ENCODE assay signal across 1 cellular context in genomic region chr4:182478475-182478874, GRCh38.
TF ChIP-seq lines count a peak whose summit lies in the region.

No MANE protein-coding gene starts in this region.

TF ChIP-seq in H1, 55 proteins besides CTCF, POLR2A, EP300 and RAD21 (continued from another document):
- TF ChIP-seq, protein P1, sequence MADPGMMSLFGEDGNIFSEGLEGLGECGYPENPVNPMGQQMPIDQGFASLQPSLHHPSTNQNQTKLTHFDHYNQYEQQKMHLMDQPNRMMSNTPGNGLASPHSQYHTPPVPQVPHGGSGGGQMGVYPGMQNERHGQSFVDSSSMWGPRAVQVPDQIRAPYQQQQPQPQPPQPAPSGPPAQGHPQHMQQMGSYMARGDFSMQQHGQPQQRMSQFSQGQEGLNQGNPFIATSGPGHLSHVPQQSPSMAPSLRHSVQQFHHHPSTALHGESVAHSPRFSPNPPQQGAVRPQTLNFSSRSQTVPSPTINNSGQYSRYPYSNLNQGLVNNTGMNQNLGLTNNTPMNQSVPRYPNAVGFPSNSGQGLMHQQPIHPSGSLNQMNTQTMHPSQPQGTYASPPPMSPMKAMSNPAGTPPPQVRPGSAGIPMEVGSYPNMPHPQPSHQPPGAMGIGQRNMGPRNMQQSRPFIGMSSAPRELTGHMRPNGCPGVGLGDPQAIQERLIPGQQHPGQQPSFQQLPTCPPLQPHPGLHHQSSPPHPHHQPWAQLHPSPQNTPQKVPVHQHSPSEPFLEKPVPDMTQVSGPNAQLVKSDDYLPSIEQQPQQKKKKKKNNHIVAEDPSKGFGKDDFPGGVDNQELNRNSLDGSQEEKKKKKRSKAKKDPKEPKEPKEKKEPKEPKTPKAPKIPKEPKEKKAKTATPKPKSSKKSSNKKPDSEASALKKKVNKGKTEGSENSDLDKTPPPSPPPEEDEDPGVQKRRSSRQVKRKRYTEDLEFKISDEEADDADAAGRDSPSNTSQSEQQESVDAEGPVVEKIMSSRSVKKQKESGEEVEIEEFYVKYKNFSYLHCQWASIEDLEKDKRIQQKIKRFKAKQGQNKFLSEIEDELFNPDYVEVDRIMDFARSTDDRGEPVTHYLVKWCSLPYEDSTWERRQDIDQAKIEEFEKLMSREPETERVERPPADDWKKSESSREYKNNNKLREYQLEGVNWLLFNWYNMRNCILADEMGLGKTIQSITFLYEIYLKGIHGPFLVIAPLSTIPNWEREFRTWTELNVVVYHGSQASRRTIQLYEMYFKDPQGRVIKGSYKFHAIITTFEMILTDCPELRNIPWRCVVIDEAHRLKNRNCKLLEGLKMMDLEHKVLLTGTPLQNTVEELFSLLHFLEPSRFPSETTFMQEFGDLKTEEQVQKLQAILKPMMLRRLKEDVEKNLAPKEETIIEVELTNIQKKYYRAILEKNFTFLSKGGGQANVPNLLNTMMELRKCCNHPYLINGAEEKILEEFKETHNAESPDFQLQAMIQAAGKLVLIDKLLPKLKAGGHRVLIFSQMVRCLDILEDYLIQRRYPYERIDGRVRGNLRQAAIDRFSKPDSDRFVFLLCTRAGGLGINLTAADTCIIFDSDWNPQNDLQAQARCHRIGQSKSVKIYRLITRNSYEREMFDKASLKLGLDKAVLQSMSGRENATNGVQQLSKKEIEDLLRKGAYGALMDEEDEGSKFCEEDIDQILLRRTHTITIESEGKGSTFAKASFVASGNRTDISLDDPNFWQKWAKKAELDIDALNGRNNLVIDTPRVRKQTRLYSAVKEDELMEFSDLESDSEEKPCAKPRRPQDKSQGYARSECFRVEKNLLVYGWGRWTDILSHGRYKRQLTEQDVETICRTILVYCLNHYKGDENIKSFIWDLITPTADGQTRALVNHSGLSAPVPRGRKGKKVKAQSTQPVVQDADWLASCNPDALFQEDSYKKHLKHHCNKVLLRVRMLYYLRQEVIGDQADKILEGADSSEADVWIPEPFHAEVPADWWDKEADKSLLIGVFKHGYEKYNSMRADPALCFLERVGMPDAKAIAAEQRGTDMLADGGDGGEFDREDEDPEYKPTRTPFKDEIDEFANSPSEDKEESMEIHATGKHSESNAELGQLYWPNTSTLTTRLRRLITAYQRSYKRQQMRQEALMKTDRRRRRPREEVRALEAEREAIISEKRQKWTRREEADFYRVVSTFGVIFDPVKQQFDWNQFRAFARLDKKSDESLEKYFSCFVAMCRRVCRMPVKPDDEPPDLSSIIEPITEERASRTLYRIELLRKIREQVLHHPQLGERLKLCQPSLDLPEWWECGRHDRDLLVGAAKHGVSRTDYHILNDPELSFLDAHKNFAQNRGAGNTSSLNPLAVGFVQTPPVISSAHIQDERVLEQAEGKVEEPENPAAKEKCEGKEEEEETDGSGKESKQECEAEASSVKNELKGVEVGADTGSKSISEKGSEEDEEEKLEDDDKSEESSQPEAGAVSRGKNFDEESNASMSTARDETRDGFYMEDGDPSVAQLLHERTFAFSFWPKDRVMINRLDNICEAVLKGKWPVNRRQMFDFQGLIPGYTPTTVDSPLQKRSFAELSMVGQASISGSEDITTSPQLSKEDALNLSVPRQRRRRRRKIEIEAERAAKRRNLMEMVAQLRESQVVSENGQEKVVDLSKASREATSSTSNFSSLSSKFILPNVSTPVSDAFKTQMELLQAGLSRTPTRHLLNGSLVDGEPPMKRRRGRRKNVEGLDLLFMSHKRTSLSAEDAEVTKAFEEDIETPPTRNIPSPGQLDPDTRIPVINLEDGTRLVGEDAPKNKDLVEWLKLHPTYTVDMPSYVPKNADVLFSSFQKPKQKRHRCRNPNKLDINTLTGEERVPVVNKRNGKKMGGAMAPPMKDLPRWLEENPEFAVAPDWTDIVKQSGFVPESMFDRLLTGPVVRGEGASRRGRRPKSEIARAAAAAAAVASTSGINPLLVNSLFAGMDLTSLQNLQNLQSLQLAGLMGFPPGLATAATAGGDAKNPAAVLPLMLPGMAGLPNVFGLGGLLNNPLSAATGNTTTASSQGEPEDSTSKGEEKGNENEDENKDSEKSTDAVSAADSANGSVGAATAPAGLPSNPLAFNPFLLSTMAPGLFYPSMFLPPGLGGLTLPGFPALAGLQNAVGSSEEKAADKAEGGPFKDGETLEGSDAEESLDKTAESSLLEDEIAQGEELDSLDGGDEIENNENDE (IDR thresholded peaks at IDR 0.05; ENCODE audit: insufficient replicate concordance, low read length) = no peak
- TF ChIP-seq SP2 (IDR thresholded peaks at IDR 0.05; ENCODE audit: low read length) = no peak
- TF ChIP-seq HDAC2 (IDR thresholded peaks at IDR 0.05; ENCODE audit: borderline replicate concordance in 1 of 2, low read depth in 2 of 2, low read length in 2 of 2) = no peak
- TF ChIP-seq ATF2 (IDR thresholded peaks at IDR 0.05; ENCODE audit: low read length) = no peak
- no peak for TF ChIP-seq NANOG (IDR thresholded peaks at IDR 0.05; ENCODE audit: insufficient read depth, low read depth, low read length, poor library complexity, severe bottlenecking)
- TF ChIP-seq BCL11A (IDR thresholded peaks at IDR 0.05; ENCODE audit: low read depth in 2 of 2, low read length in 2 of 2) = no peak
